9 cellular contexts compared by ENCODE assay signal in genomic region chr10:11823989-11824346, GRCh38. TPM values are rescaled to one million over a fixed set of nuclear protein-coding genes. Genes with fewer than 3 reads are reported as not detected.
DNase-seq lines count a peak whose midpoint lies in the region; ATAC-seq and TF ChIP-seq lines count a peak whose summit lies in the region.
"Had no signal": no experiment of that assay in that cellular context is flagged by ENCODE, and none has a peak within 500 bp of the region (broad histone marks: within the 10 kb centered on the region; RNA-seq: fewer than 3 reads in every experiment).

No MANE protein-coding gene starts in this region.

- no peak overlapping the region for H3K56ac ChIP-seq in H9 (ENCODE audit: insufficient read length, low read depth, low read length)

- H3K4me3 ChIP-seq in WI38 (ENCODE audit: low read depth, low read length) (peak overlapping the region; percentile 88), right atrium auricular region (peak overlapping the region; percentile 67 to 90), skeletal muscle satellite cell (ENCODE audit: low read length) (peak overlapping the region; percentile 91), BE2C (ENCODE audit: low read depth, low read length) (no peak overlapping the region)

- H3T11ph ChIP-seq in H9 (ENCODE audit: low read length): no peak overlapping the region

- no peak overlapping the region for H2AFZ ChIP-seq in H9 (ENCODE audit: low read length)

- TF ChIP-seq CTCF in H9 (conservative IDR thresholded peaks at IDR 0.05) (no peak), WI38 (IDR thresholded peaks at IDR 0.05; ENCODE audit: low read depth, low read length) (no peak), right atrium auricular region (IDR thresholded peaks at IDR 0.05) (no peak), BE2C (IDR thresholded peaks at IDR 0.05; ENCODE audit: low read depth, low read length) (no peak)

- H2BK12ac ChIP-seq in H9 (ENCODE audit: insufficient read length, low read depth, low read length): no peak overlapping the region

- no peak overlapping the region for H3K18ac ChIP-seq in H9 (ENCODE audit: insufficient read length, low read depth, low read length)

- no peaks in the 10 kb centered on the region for H4K20me1 ChIP-seq in H9 (ENCODE audit: control insufficient read depth, insufficient read depth, insufficient read length)

- H2BK15ac ChIP-seq in H9 (ENCODE audit: low read depth, low read length): no peak overlapping the region

- no peaks in the 10 kb centered on the region for H3K79me2 ChIP-seq in H9 (ENCODE audit: insufficient read depth, low read length)

- H3K9me3 Mint-ChIP-seq in H9: no peaks in the 10 kb centered on the region

- H4K5ac ChIP-seq in H9 (ENCODE audit: insufficient read length, low read depth, low read length): no peak overlapping the region

- H3K4me1 Mint-ChIP-seq in H9: peaks cover 19% of the 10 kb centered on the region in 2 experiments

- ATAC-seq in HG03045 (IDR thresholded peaks at IDR 0.05; ENCODE audit: unreplicated experiment): no peak
- ATAC-seq in HG03457 (IDR thresholded peaks at IDR 0.05; ENCODE audit: unreplicated experiment): no peak

- peak overlapping the region; percentile 75 to 89 for H3K4me3 Mint-ChIP-seq in H9

- H2AK5ac ChIP-seq in H9 (ENCODE audit: insufficient read length, low read length): no peak overlapping the region

- no peaks in the 10 kb centered on the region for H3K79me1 ChIP-seq in H9 (ENCODE audit: insufficient read depth, low read depth, low read length, poor library complexity, severe bottlenecking)

- peak overlapping the region; percentile 56 for H3K9ac ChIP-seq in H9 (ENCODE audit: extremely low read depth, insufficient read length, low read length)
- peak overlapping the region; percentile 85 for H3K9ac ChIP-seq in skeletal muscle satellite cell (ENCODE audit: low read depth, low read length)

- peak overlapping the region; percentile 52 for H3K4me2 ChIP-seq in H9 (ENCODE audit: insufficient read depth, insufficient read length, low read length)
- H3K4me2 ChIP-seq in skeletal muscle satellite cell (ENCODE audit: low read length): peak overlapping the region; percentile 93

- no peaks in the 10 kb centered on the region for H3K23me2 ChIP-seq in H9 (ENCODE audit: insufficient read length, low read depth, low read length, poor library complexity, severe bottlenecking)

- H3K23ac ChIP-seq in H9 (ENCODE audit: insufficient read length, low read depth, low read length): no peak overlapping the region

- no peaks in the 10 kb centered on the region for H3K36me3 ChIP-seq in right atrium auricular region
- H3K36me3 ChIP-seq in skeletal muscle satellite cell (ENCODE audit: insufficient read depth, low read length): no peaks in the 10 kb centered on the region
- H3K36me3 ChIP-seq in BE2C: no peaks in the 10 kb centered on the region

- no peak overlapping the region for H2BK5ac ChIP-seq in H9 (ENCODE audit: insufficient read length, low read length)

- no peak overlapping the region for H2BK120ac ChIP-seq in H9 (ENCODE audit: low read depth, low read length, poor library complexity, severe bottlenecking)

- H3K4ac ChIP-seq in H9 (ENCODE audit: low read depth, low read length): no peak overlapping the region

- WGBS in H9 (ENCODE audit: extremely low coverage, insufficient read length, low lambda C conversion rate): no CpG with 5 or more reads among the region's 6 CpGs

- H3K27me3 ChIP-seq in H9 (ENCODE audit: insufficient read depth, low read length): no peaks in the 10 kb centered on the region; the same call in 1 of the 2 replicates
- no peaks in the 10 kb centered on the region for H3K27me3 ChIP-seq in right atrium auricular region
- no peaks in the 10 kb centered on the region for H3K27me3 ChIP-seq in skeletal muscle satellite cell (ENCODE audit: control insufficient read depth, insufficient read depth, low read length)
- H3K27me3 ChIP-seq in BE2C: peaks cover 42% of the 10 kb centered on the region

- H3K27me3 Mint-ChIP-seq in H9 (ENCODE audit: low read depth): peaks cover 21% of the 10 kb centered on the region

- no peak overlapping the region for H4K91ac ChIP-seq in H9 (ENCODE audit: insufficient read length, low read depth, low read length)

- H3K27ac ChIP-seq in H9 (ENCODE audit: insufficient read length, low read depth, low read length): no peak overlapping the region
- peak overlapping the region in 1 of 2 donors; percentile 39 for H3K27ac ChIP-seq in right atrium auricular region

- no peak overlapping the region for H3K14ac ChIP-seq in H9 (ENCODE audit: insufficient read depth, low read length)

- H3K9me3 ChIP-seq in H9 (ENCODE audit: control insufficient read depth, low read depth, low read length) (no peaks in the 10 kb centered on the region), right atrium auricular region (no peaks in the 10 kb centered on the region), skeletal muscle satellite cell (replicated peaks; ENCODE audit: low read length) (no peaks in the 10 kb centered on the region), BE2C (no peaks in the 10 kb centered on the region)

- no peak overlapping the region for H4K8ac ChIP-seq in H9 (replicated peaks; ENCODE audit: insufficient read length, low read depth, low read length)

- no peak overlapping the region; a peak in 1 of 7 replicates for H3K27ac Mint-ChIP-seq in H9

- DNase-seq in H9: no peak
- DNase-seq in right atrium auricular region (ENCODE audit: low spot score): no peak
- DNase-seq in NCI-H345 treated with DMSO at 0.1 percent for 48 hours (lab: John Stamatoyannopoulos, UW; ENCODE audit: unreplicated experiment): no peak
- no peak for DNase-seq in BE2C
- DNase-seq: stimulated activated CD4-positive, alpha-beta T cell treated with anti-CD3 and anti-CD28 coated beads, Interleukin-2, amount 100 ng/mL, for 48 hours had no signal

- no peak overlapping the region for H2BK20ac ChIP-seq in H9 (ENCODE audit: low read depth, low read length, poor library complexity, severe bottlenecking)

- H3K4me1 ChIP-seq in H9 (ENCODE audit: insufficient read depth, low read length) (peaks cover 3% of the 10 kb centered on the region; the same call in 1 of the 2 replicates), right atrium auricular region (peaks cover 0 to 3% of the 10 kb centered on the region in 2 donors), skeletal muscle satellite cell (ENCODE audit: control insufficient read depth, insufficient read depth, low read length) (peaks cover 25% of the 10 kb centered on the region), BE2C (no peaks in the 10 kb centered on the region)

- no peaks in the 10 kb centered on the region for H3K36me3 Mint-ChIP-seq in H9 (ENCODE audit: insufficient read depth in 1 of 3, low read depth in 3 of 3)

RNA-seq across cellular contexts. Expression of gene PROSER2, which starts 0.8 kb away (rescaled TPM):
- total RNA-seq in H9 (2021) (10.6 and 13.7 TPM in 2 replicates), right atrium auricular region (1 to 10 TPM; 1.3 to 3.1 TPM)
- total RNA-seq in skeletal muscle satellite cell (2012; rRNA removed): 3.0 and 3.9 TPM in 2 replicates
- not detected for polyA plus RNA-seq in BE2C (2012; ENCODE audit: insufficient read depth, insufficient read length, low read depth)
